In genomic region chr14:62117010-62117717, GRCh38 we compare ENCODE assay signal across 8 cellular contexts.
DNase-seq lines count a peak whose midpoint lies in the region; ATAC-seq and TF ChIP-seq lines count a peak whose summit lies in the region.

No MANE protein-coding gene starts in this region.

- H3K27ac Mint-ChIP-seq in activated T-cell treated with anti-CD3 and anti-CD28 coated beads, Interleukin-2, amount 50 U/mL, for 72 hours, result no peak overlapping the region
- H3K27ac Mint-ChIP-seq in naive thymus-derived CD8-positive, alpha-beta T cell, result no peak overlapping the region
- H3K27ac Mint-ChIP-seq in stimulated activated effector memory CD8-positive, alpha-beta T cell treated with anti-CD3 and anti-CD28 coated beads, Interleukin-12 subunit alpha, Interleukin-12 subunit beta, amount 100 ng/mL, for 72 hours, result no peak overlapping the region

- DNase-seq in NCI-H524 treated with DMSO at 0.1 percent for 48 hours (lab: John Stamatoyannopoulos, UW) (peak; percentile 96), fibroblast of mammary gland (ENCODE audit: low read depth) (peak; percentile 30)
- DNase-seq in activated T-cell treated with anti-CD3 and anti-CD28 coated beads, Interleukin-2, amount 50 U/mL, for 72 hours, result peak; percentile 62 to 76
- DNase-seq in naive thymus-derived CD8-positive, alpha-beta T cell, result peak; percentile 21 to 72 (median 51)
- DNase-seq in stimulated activated effector memory CD8-positive, alpha-beta T cell treated with anti-CD3 and anti-CD28 coated beads, Interleukin-12 subunit alpha, Interleukin-12 subunit beta, amount 100 ng/mL, for 72 hours (ENCODE audit: low spot score in 2 of 2), result peak; percentile 14 to 69

- peak; percentile 97 for ATAC-seq in GM18858 (IDR thresholded peaks at IDR 0.05; ENCODE audit: unreplicated experiment)
- peak; percentile 91 for ATAC-seq in HG03095 (IDR thresholded peaks at IDR 0.05; ENCODE audit: unreplicated experiment)
- peak; percentile 97 for ATAC-seq in activated T-cell treated with anti-CD3 and anti-CD28 coated beads, Interleukin-2, amount 50 U/mL, for 72 hours (replicated peaks in 1 of 2)
- ATAC-seq in naive thymus-derived CD8-positive, alpha-beta T cell, result peak; percentile 96 to 98
- ATAC-seq in stimulated activated effector memory CD8-positive, alpha-beta T cell treated with anti-CD3 and anti-CD28 coated beads, Interleukin-12 subunit alpha, Interleukin-12 subunit beta, amount 100 ng/mL, for 72 hours, result peak; percentile 91
- ATAC-seq in GM18520 (IDR thresholded peaks at IDR 0.05; ENCODE audit: unreplicated experiment), result no peak

- H3K36me3 Mint-ChIP-seq in activated T-cell treated with anti-CD3 and anti-CD28 coated beads, Interleukin-2, amount 50 U/mL, for 72 hours (ENCODE audit: insufficient read depth in 2 of 2), result no peaks in the 10 kb centered on the region
- H3K36me3 Mint-ChIP-seq in naive thymus-derived CD8-positive, alpha-beta T cell, result no peaks in the 10 kb centered on the region
- no peaks in the 10 kb centered on the region for H3K36me3 Mint-ChIP-seq in stimulated activated effector memory CD8-positive, alpha-beta T cell treated with anti-CD3 and anti-CD28 coated beads, Interleukin-12 subunit alpha, Interleukin-12 subunit beta, amount 100 ng/mL, for 72 hours

- peak overlapping the region; percentile 74 to 78 for H3K4me3 Mint-ChIP-seq in activated T-cell treated with anti-CD3 and anti-CD28 coated beads, Interleukin-2, amount 50 U/mL, for 72 hours
- peak overlapping the region; percentile 61 to 80 (median 75) for H3K4me3 Mint-ChIP-seq in naive thymus-derived CD8-positive, alpha-beta T cell
- H3K4me3 Mint-ChIP-seq in stimulated activated effector memory CD8-positive, alpha-beta T cell treated with anti-CD3 and anti-CD28 coated beads, Interleukin-12 subunit alpha, Interleukin-12 subunit beta, amount 100 ng/mL, for 72 hours, result peak overlapping the region; percentile 51

- H3K27me3 Mint-ChIP-seq in activated T-cell treated with anti-CD3 and anti-CD28 coated beads, Interleukin-2, amount 50 U/mL, for 72 hours (ENCODE audit: low read depth), result peaks cover 70% of the 10 kb centered on the region
- H3K27me3 Mint-ChIP-seq in naive thymus-derived CD8-positive, alpha-beta T cell, result peaks cover 39 to 90% (median 61%) of the 10 kb centered on the region in 5 donors

- H3K9me3 Mint-ChIP-seq in activated T-cell treated with anti-CD3 and anti-CD28 coated beads, Interleukin-2, amount 50 U/mL, for 72 hours, result no peaks in the 10 kb centered on the region
- no peaks in the 10 kb centered on the region for H3K9me3 Mint-ChIP-seq in naive thymus-derived CD8-positive, alpha-beta T cell
- H3K9me3 Mint-ChIP-seq in stimulated activated effector memory CD8-positive, alpha-beta T cell treated with anti-CD3 and anti-CD28 coated beads, Interleukin-12 subunit alpha, Interleukin-12 subunit beta, amount 100 ng/mL, for 72 hours, result no peaks in the 10 kb centered on the region

- peaks cover 4% of the 10 kb centered on the region for H3K4me1 Mint-ChIP-seq in activated T-cell treated with anti-CD3 and anti-CD28 coated beads, Interleukin-2, amount 50 U/mL, for 72 hours (ENCODE audit: low read depth)
- H3K4me1 Mint-ChIP-seq in naive thymus-derived CD8-positive, alpha-beta T cell, result peaks cover 1 to 20% (median 10%) of the 10 kb centered on the region in 4 donors
- peaks cover 7% of the 10 kb centered on the region for H3K4me1 Mint-ChIP-seq in stimulated activated effector memory CD8-positive, alpha-beta T cell treated with anti-CD3 and anti-CD28 coated beads, Interleukin-12 subunit alpha, Interleukin-12 subunit beta, amount 100 ng/mL, for 72 hours

- TF ChIP-seq CTCF in fibroblast of mammary gland (conservative IDR thresholded peaks at IDR 0.05; ENCODE audit: control insufficient read depth, insufficient read depth, low read depth, low read length), result no peak

- POLR2A ChIA-PET in naive thymus-derived CD8-positive, alpha-beta T cell (lab: Charles Lee), result no interaction called here

- H3K4me3 ChIP-seq in fibroblast of mammary gland (ENCODE audit: control insufficient read depth, low read depth, low read length), result no peak overlapping the region

Comparison
In these comparisons a context has a peak if more than half of its experiments do, and no peak if none do; other contexts are left out.
1. DNase-seq: peak in every context shown above with its lines; median percentile 96 in NCI-H524 treated with DMSO at 0.1 percent for 48 hours; 69 in activated T-cell treated with anti-CD3 and anti-CD28 coated beads, Interleukin-2, amount 50 U/mL, for 72 hours; 51 in naive thymus-derived CD8-positive, alpha-beta T cell; 42 in stimulated activated effector memory CD8-positive, alpha-beta T cell treated with anti-CD3 and anti-CD28 coated beads, Interleukin-12 subunit alpha, Interleukin-12 subunit beta, amount 100 ng/mL, for 72 hours; 30 in fibroblast of mammary gland.